Comparison of ENCODE assay signal across 20 cellular contexts in genomic region chr3:28502555-28502954, GRCh38.
"Had no signal": no experiment of that assay in that cellular context is flagged by ENCODE, and none has a peak within 500 bp of the region (broad histone marks: within the 10 kb centered on the region; RNA-seq: fewer than 3 reads in every experiment).

No MANE protein-coding gene starts in this region.

- H3K9me3 ChIP-seq: colonic mucosa, esophagus muscularis mucosa, lower lobe of right lung, right lobe of liver, thoracic aorta, tibial nerve, upper lobe of left lung had no signal

- H3K9ac ChIP-seq: parathyroid adenoma had no signal

- FAIRE-seq: endothelial cell of umbilical vein, frontal cortex, keratinocyte, small intestine, urothelium cell line had no signal

- H3K79me2 ChIP-seq: parathyroid adenoma had no signal

- ATAC-seq: left ventricle myocardium superior; lower lobe of right lung; natural killer cell; right lobe of liver; stimulated activated naive B cell treated with anti-CD40 and anti-IgM and Interleukin-4, amounts not matched to agents 10 μg/mL and 1 μg/mL and 100 μg/mL, for 72 hours had no signal

- H2AFZ ChIP-seq: parathyroid adenoma had no signal

- H3K36me3 ChIP-seq: colonic mucosa, esophagus muscularis mucosa, lower lobe of right lung, right lobe of liver, thoracic aorta, tibial nerve, upper lobe of left lung had no signal

- H3K27ac ChIP-seq: colonic mucosa, esophagus muscularis mucosa, lower lobe of right lung, parathyroid adenoma, right lobe of liver, thoracic aorta, tibial nerve, upper lobe of left lung had no signal

- H3K4me3 ChIP-seq: colonic mucosa, esophagus muscularis mucosa, lower lobe of right lung, right lobe of liver, thoracic aorta, tibial nerve, upper lobe of left lung had no signal

- H3K4me1 ChIP-seq: colonic mucosa, esophagus muscularis mucosa, lower lobe of right lung, parathyroid adenoma, right lobe of liver, upper lobe of left lung had no signal

- H3K27me3 ChIP-seq: colonic mucosa, esophagus muscularis mucosa, right lobe of liver, tibial nerve, upper lobe of left lung had no signal

- DNase-seq: colonic mucosa; effector CD8-positive, alpha-beta T cell; hypothalamus; left ventricle myocardium superior; lower lobe of right lung; natural killer cell; right lobe of liver; small intestine; stimulated activated CD4-positive, alpha-beta T cell treated with anti-CD3 and anti-CD28 coated beads, Interleukin-15, amount 100 ng/mL, for 24 hours; stimulated activated CD4-positive, alpha-beta T cell treated with anti-CD3 and anti-CD28 coated beads, Interleukin-2, amount 100 ng/mL, for 48 hours; stimulated activated naive B cell treated with anti-CD40 and anti-IgM and Interleukin-4, amounts not matched to agents 10 μg/mL and 1 μg/mL and 100 μg/mL, for 72 hours; upper lobe of left lung had no signal
